Comparison of ENCODE assay signal across 26 cellular contexts in the genomic region with DNA sequence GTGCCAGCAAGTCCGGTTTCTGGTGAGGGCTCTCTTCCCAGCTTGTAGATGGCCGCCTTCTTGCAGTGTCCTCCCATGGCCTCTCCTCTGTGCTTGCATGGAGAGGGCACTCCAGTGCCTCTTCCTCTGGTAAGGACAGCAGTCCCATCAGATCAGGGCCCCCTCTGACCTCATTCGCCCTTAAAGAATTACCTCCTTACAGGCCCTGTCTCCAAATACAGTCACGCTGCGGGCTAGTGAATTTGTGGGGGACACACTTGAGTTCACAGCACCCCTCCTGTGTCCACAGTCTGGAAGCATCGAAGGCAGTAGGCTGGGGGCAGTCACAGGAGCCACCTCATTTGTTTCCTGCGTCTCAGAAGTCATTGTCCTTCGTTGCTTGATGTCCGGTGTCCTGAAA.
"Had no signal": no experiment of that assay in that cellular context is flagged by ENCODE, and none has a peak within 500 bp of the region (broad histone marks: within the 10 kb centered on the region; RNA-seq: fewer than 3 reads in every experiment).

No MANE protein-coding gene starts in this region.

- H3K9ac ChIP-seq: KMS-11 had no signal

- H3K36me3 Mint-ChIP-seq: activated CD8-positive, alpha-beta memory T cell treated with anti-CD3 and anti-CD28 coated beads, Interleukin-2, amount 10 ng/mL, durations not matched to agents 7 days and 5 days; activated naive CD4-positive, alpha-beta T cell treated with anti-CD3 and anti-CD28 coated beads, Interleukin-2, amount 50 U/mL, for 72 hours had no signal

- H3K4me3 Mint-ChIP-seq: activated CD8-positive, alpha-beta memory T cell treated with anti-CD3 and anti-CD28 coated beads, Interleukin-2, amount 10 ng/mL, durations not matched to agents 7 days and 5 days; activated naive CD8-positive, alpha-beta T cell treated with anti-CD3 and anti-CD28 coated beads, Interleukin-2, amount 50 U/mL, for 24 hours; activated T-cell treated with anti-CD3 and anti-CD28 coated beads, Interleukin-2, amount 50 U/mL, for 24 hours; activated T-helper 1 cell treated with anti-CD3 and anti-CD28 coated beads, Interleukin-12 subunit alpha, Interleukin-12 subunit beta, Interleukin-2, Interleukin-4 antibody, amounts not matched to agents 30 ng/mL and 10 ng/mL and 1 ng/mL, durations not matched to agents 14 hours and 24 hours and 36 hours; T-helper 1 cell treated with Interleukin-12 subunit alpha and Interleukin-12 subunit beta and Interleukin-4 antibody, amounts not matched to agents 30 μg/mL and 1 μg/mL, for 36 hours had no signal

- H3K27me3 Mint-ChIP-seq: activated CD8-positive, alpha-beta memory T cell treated with anti-CD3 and anti-CD28 coated beads, Interleukin-2, amount 10 ng/mL, durations not matched to agents 7 days and 5 days; activated naive CD8-positive, alpha-beta T cell treated with anti-CD3 and anti-CD28 coated beads, Interleukin-2, amount 50 U/mL, for 24 hours; activated T-cell treated with anti-CD3 and anti-CD28 coated beads, Interleukin-2, amount 50 U/mL, for 24 hours had no signal

- H3K27ac Mint-ChIP-seq: activated CD8-positive, alpha-beta memory T cell treated with anti-CD3 and anti-CD28 coated beads, Interleukin-2, amount 10 ng/mL, durations not matched to agents 7 days and 5 days; activated naive CD8-positive, alpha-beta T cell treated with anti-CD3 and anti-CD28 coated beads, Interleukin-2, amount 50 U/mL, for 24 hours; activated T-cell treated with anti-CD3 and anti-CD28 coated beads, Interleukin-2, amount 50 U/mL, for 24 hours; activated T-helper 1 cell treated with anti-CD3 and anti-CD28 coated beads, Interleukin-12 subunit alpha, Interleukin-12 subunit beta, Interleukin-2, Interleukin-4 antibody, amounts not matched to agents 30 ng/mL and 10 ng/mL and 1 ng/mL, durations not matched to agents 14 hours and 24 hours and 36 hours; T-helper 1 cell treated with Interleukin-12 subunit alpha and Interleukin-12 subunit beta and Interleukin-4 antibody, amounts not matched to agents 30 μg/mL and 1 μg/mL, for 36 hours had no signal

- H3K36me3 ChIP-seq: brain microvascular endothelial cell, cardiac muscle cell, Peyer's patch had no signal

- H3K4me1 ChIP-seq: Peyer's patch had no signal

- H3K4me2 ChIP-seq: KMS-11 had no signal

- H3K4me3 ChIP-seq: cardiac muscle cell, Peyer's patch had no signal

- H3K9me3 Mint-ChIP-seq: activated naive CD4-positive, alpha-beta T cell treated with anti-CD3 and anti-CD28 coated beads, Interleukin-2, amount 50 U/mL, for 72 hours; activated naive CD8-positive, alpha-beta T cell treated with anti-CD3 and anti-CD28 coated beads, Interleukin-2, amount 50 U/mL, for 24 hours; activated T-cell treated with anti-CD3 and anti-CD28 coated beads, Interleukin-2, amount 50 U/mL, for 24 hours; activated T-helper 1 cell treated with anti-CD3 and anti-CD28 coated beads, Interleukin-12 subunit alpha, Interleukin-12 subunit beta, Interleukin-2, Interleukin-4 antibody, amounts not matched to agents 30 ng/mL and 10 ng/mL and 1 ng/mL, durations not matched to agents 14 hours and 24 hours and 36 hours; T-helper 1 cell treated with Interleukin-12 subunit alpha and Interleukin-12 subunit beta and Interleukin-4 antibody, amounts not matched to agents 30 μg/mL and 1 μg/mL, for 36 hours had no signal

- FAIRE-seq: astrocyte had no signal

- H3K27me3 ChIP-seq: brain microvascular endothelial cell, cardiac muscle cell, Peyer's patch had no signal

- DNase-seq: activated CD4-positive, alpha-beta T cell treated with anti-CD3 and anti-CD28 coated beads for 48 hours; activated CD4-positive, alpha-beta T cell treated with anti-CD3 and anti-CD28 coated beads, Interleukin-2, amount 50 U/mL, for 4 hours; activated CD4-positive, CD25-positive, alpha-beta regulatory T cell treated with anti-CD3 and anti-CD28 coated beads, Interleukin-2, amount 50 U/mL, for 72 hours; activated CD8-positive, alpha-beta memory T cell treated with anti-CD3 and anti-CD28 coated beads, Interleukin-2, amount 10 ng/mL, durations not matched to agents 7 days and 5 days; activated effector memory CD4-positive, alpha-beta T cell treated with Interleukin-2 at 50 U/mL for 16 hours; activated naive CD4-positive, alpha-beta T cell; activated naive CD8-positive, alpha-beta T cell treated with anti-CD3 and anti-CD28 coated beads, Interleukin-2, amount 50 U/mL, for 24 hours; activated T-cell treated with anti-CD3 and anti-CD28 coated beads, Interleukin-2, amount 50 U/mL, for 24 hours; amniotic stem cell; brain microvascular endothelial cell; MV-4-11; NCI-H1092 treated with DMSO at 0.1 percent for 48 hours; NCI-H1417 treated with DMSO at 0.1 percent for 48 hours; NCI-H1694; NCI-H2029; NCI-H345; NCI-H510A treated with DMSO at 0.1 percent for 48 hours; SHP77 had no signal

- H3K9me3 ChIP-seq: Peyer's patch had no signal

- H3K27ac ChIP-seq: brain microvascular endothelial cell, cardiac muscle cell, KMS-11, Peyer's patch, RWPE1 had no signal
